In genomic region chr13:28611021-28611420, GRCh38 we compare ENCODE assay signal across 2 cellular contexts.
TF ChIP-seq lines count a peak whose summit lies in the region.

No MANE protein-coding gene starts in this region.

TF ChIP-seq in IMR-90, 13 proteins besides CTCF, POLR2A, EP300 and RAD21:
- TF ChIP-seq SMC3 (IDR thresholded peaks at IDR 0.05; ENCODE audit: low read depth, low read length) (no peak), BHLHE40 (IDR thresholded peaks at IDR 0.05; ENCODE audit: low read depth, low read length) (no peak), MXI1 (IDR thresholded peaks at IDR 0.05; ENCODE audit: borderline replicate concordance, low read depth, low read length) (no peak), CEBPB (IDR thresholded peaks at IDR 0.05; ENCODE audit: low read depth, low read length) (no peak), RCOR1 (IDR thresholded peaks at IDR 0.05; ENCODE audit: insufficient replicate concordance, low read length) (no peak), ELK1 (IDR thresholded peaks at IDR 0.05; ENCODE audit: borderline replicate concordance, low read depth, low read length) (no peak)

TF ChIP-seq in SK-N-SH, 30 proteins besides CTCF, POLR2A, EP300 and RAD21:
- TF ChIP-seq FOSL2 (IDR thresholded peaks at IDR 0.05; ENCODE audit: borderline replicate concordance, low read depth) (no peak), MAX (IDR thresholded peaks at IDR 0.05; ENCODE audit: low read depth) (no peak), MEF2A (IDR thresholded peaks at IDR 0.05; ENCODE audit: borderline replicate concordance, low read depth) (no peak), USF2 (IDR thresholded peaks at IDR 0.05; ENCODE audit: borderline replicate concordance, low read depth, low read length) (no peak), FOXM1 (IDR thresholded peaks at IDR 0.05; ENCODE audit: low read depth) (no peak), PBX3 (IDR thresholded peaks at IDR 0.05) (no peak), GATA2 (CRISPR knock-in tag; IDR thresholded peaks at IDR 0.05) (no peak), TCF12 (IDR thresholded peaks at IDR 0.05) (no peak), CHD2 (IDR thresholded peaks at IDR 0.05; ENCODE audit: low read length, partially characterized antibody) (no peak), NRF1 (IDR thresholded peaks at IDR 0.05; ENCODE audit: low read depth, low read length) (no peak), ELF1 (IDR thresholded peaks at IDR 0.05) (no peak), EZH2phosphoT487 (IDR thresholded peaks at IDR 0.05; ENCODE audit: borderline replicate concordance, low read depth) (no peak), JUND (IDR thresholded peaks at IDR 0.05) (no peak), TAF1 (IDR thresholded peaks at IDR 0.05; ENCODE audit: borderline replicate concordance, low read depth, low read length) (no peak)
